11 cellular contexts compared by ENCODE assay signal in the genomic region with DNA sequence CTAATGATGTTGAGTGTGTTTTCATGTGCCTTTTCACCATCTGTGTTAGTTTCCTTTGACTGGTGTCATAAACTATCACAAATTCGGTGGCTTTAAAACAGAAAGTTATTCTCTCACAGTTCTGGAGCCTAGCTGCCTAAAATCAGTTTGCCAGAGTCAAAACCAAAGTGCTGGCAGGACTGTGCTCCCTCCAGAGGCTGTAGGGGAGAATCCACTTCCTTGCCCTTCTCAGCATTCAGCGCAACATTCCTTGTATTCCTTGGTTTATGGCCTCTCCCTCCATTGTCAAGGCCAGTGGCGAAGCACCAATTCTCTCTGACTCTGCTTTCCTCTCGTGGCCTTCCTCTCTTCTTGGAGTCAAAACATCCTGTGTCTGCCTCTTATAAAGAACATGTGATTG.
DNase-seq lines count a peak whose midpoint lies in the region; TF ChIP-seq lines count a peak whose summit lies in the region.
"Had no signal": no experiment of that assay in that cellular context is flagged by ENCODE, and none has a peak within 500 bp of the region (broad histone marks: within the 10 kb centered on the region; RNA-seq: fewer than 3 reads in every experiment).

No MANE protein-coding gene starts in this region.

- no peaks in the 10 kb centered on the region for H3K79me2 ChIP-seq in neural progenitor cell (ENCODE audit: low read depth)

- H3K4me1 ChIP-seq in neural progenitor cell (peaks cover 10% of the 10 kb centered on the region), tibial nerve (no peaks in the 10 kb centered on the region), stomach (no peaks in the 10 kb centered on the region)

- WGBS in tibial nerve, 2 donors = 36 to 40% methylated on average over 4 of the region's 4 CpGs
- 42 to 65% (median 50%) methylated on average over 4 of the region's 4 CpGs for WGBS in stomach, 5 donors

- H3K4me3 ChIP-seq in fibroblast of villous mesenchyme (ENCODE audit: low read depth, low read length) (no peak overlapping the region), neural progenitor cell (no peak overlapping the region), tibial nerve (no peak overlapping the region), stomach (no peak overlapping the region)

- no peak overlapping the region for H3K9ac ChIP-seq in neural progenitor cell

- H3F3A ChIP-seq in neural progenitor cell (ENCODE audit: low read depth) = peaks cover 6% of the 10 kb centered on the region

- H3K36me3 Mint-ChIP-seq in neural progenitor cell = no peaks in the 10 kb centered on the region

- H3K9me3 Mint-ChIP-seq in neural progenitor cell = peaks cover 19% of the 10 kb centered on the region
- H3K9me3 Mint-ChIP-seq: effector memory CD8-positive, alpha-beta T cell had no signal

- in situ Hi-C loops in SK-MEL-5 (cut with HindIII; ENCODE audit: low pct_unique_long_range_greater_than_20kb, low sequenced_read_pairs) = no loop called here

- H3K27ac ChIP-seq in neural progenitor cell = no peak overlapping the region
- no peak overlapping the region for H3K27ac ChIP-seq in tibial nerve
- H3K27ac ChIP-seq in stomach = no peak overlapping the region

- TF ChIP-seq CTCF in fibroblast of villous mesenchyme (IDR thresholded peaks at IDR 0.05; ENCODE audit: insufficient read depth, low read depth, low read length) = peak; percentile 58
- peak; percentile 34 for TF ChIP-seq CTCF in neural progenitor cell (IDR thresholded peaks at IDR 0.05)
- TF ChIP-seq CTCF in tibial nerve (IDR thresholded peaks at IDR 0.05) = no peak
- no peak for TF ChIP-seq CTCF in stomach (IDR thresholded peaks at IDR 0.05)

- H2AFZ ChIP-seq in neural progenitor cell (replicated peaks) = no peak overlapping the region

- H3K27ac Mint-ChIP-seq in neural progenitor cell = peak overlapping the region; percentile 46
- H3K27ac Mint-ChIP-seq: effector memory CD8-positive, alpha-beta T cell; T-helper 2 cell treated with Interferon-gamma antibody and Interleukin-4, amounts not matched to agents 5 μg/mL and 100 μg/mL, for 36 hours had no signal

- H3K4me3 Mint-ChIP-seq in neural progenitor cell = no peak overlapping the region
- H3K4me3 Mint-ChIP-seq: effector memory CD8-positive, alpha-beta T cell; T-helper 2 cell treated with Interferon-gamma antibody and Interleukin-4, amounts not matched to agents 5 μg/mL and 100 μg/mL, for 36 hours had no signal

- peaks cover 7% of the 10 kb centered on the region for H3K4me1 Mint-ChIP-seq in neural progenitor cell

- H3K27me3 ChIP-seq in neural progenitor cell (no peaks in the 10 kb centered on the region), tibial nerve (no peaks in the 10 kb centered on the region), stomach (peaks cover 0 to 4% (median 0%) of the 10 kb centered on the region in 3 donors)

- peaks cover 4% of the 10 kb centered on the region for H3K27me3 Mint-ChIP-seq in neural progenitor cell (ENCODE audit: insufficient read depth, low read depth)
- H3K27me3 Mint-ChIP-seq: effector memory CD8-positive, alpha-beta T cell had no signal

- TF ChIP-seq POLR2A in tibial nerve (IDR thresholded peaks at IDR 0.05) = no peak
- TF ChIP-seq POLR2A in stomach (IDR thresholded peaks at IDR 0.05) = no peak

- TF ChIP-seq EP300 in tibial nerve (IDR thresholded peaks at IDR 0.05) (no peak), stomach (IDR thresholded peaks at IDR 0.05) (no peak)

- H3K36me3 ChIP-seq in neural progenitor cell (no peaks in the 10 kb centered on the region), tibial nerve (no peaks in the 10 kb centered on the region), stomach (no peaks in the 10 kb centered on the region)

- DNase-seq in GM03348 (ENCODE audit: low spot score) = peak; percentile 57
- peak; percentile 91 for DNase-seq in SK-MEL-5 (ENCODE audit: low read depth, low spot score)
- peak; percentile 52 for DNase-seq in fibroblast of villous mesenchyme (ENCODE audit: low read depth)
- peak; percentile 30 for DNase-seq in neural progenitor cell (ENCODE audit: low spot score)
- no peak for DNase-seq in nucleus accumbens (lab: John Stamatoyannopoulos, UW)
- DNase-seq in tibial nerve (ENCODE audit: low spot score in 2 of 2) = no peak
- DNase-seq in stomach = no peak
- no peak for DNase-seq in germinal center (ENCODE audit: low spot score)
- DNase-seq: effector memory CD8-positive, alpha-beta T cell; substantia nigra had no signal

- H3K4me2 ChIP-seq in neural progenitor cell = no peak overlapping the region

- intact Hi-C loops in stomach (cut with DNase I; ENCODE audit: low total_unique reads) = no loop called here

- no peaks in the 10 kb centered on the region for H3K9me3 ChIP-seq in neural progenitor cell (ENCODE audit: low read depth)
- H3K9me3 ChIP-seq in tibial nerve = no peaks in the 10 kb centered on the region
- no peaks in the 10 kb centered on the region for H3K9me3 ChIP-seq in stomach

- no peaks in the 10 kb centered on the region for H4K20me1 ChIP-seq in neural progenitor cell (ENCODE audit: low read depth)

Comparison
In these comparisons a context has a peak if more than half of its experiments do, and no peak if none do; other contexts are left out.
1. DNase-seq: peak in GM03348 (single experiment), SK-MEL-5 (single experiment), fibroblast of villous mesenchyme (single experiment) and neural progenitor cell (single experiment); none in nucleus accumbens (0 of 56), tibial nerve (0 of 2), stomach (single experiment) and germinal center (single experiment).
2. CTCF ChIP-seq: peak in fibroblast of villous mesenchyme (single experiment) and neural progenitor cell (single experiment); none in tibial nerve (0 of 5) and stomach (0 of 7).